In the genomic region with DNA sequence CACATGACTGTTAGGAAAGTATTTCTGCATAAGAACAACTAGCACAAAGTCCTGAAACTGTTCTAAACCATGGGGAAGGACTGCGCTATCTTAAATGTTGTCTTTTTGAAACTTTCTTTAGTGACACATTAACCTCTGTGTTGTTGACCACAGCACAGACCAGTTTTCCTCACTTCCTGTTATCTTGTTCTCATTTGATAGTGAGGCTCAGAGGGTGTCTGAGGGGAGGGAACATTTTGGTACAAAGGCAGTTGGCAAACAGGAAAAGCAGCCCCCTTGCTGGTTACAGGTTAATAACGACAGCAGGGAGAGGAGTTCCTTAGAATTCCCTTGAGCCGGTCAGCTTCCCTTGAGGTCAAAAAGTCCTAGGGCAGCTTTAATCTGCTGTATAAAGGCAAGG, we compare ENCODE assay signal across 9 cellular contexts.
DNase-seq lines count a peak whose midpoint lies in the region; ATAC-seq and TF ChIP-seq lines count a peak whose summit lies in the region.
"Had no signal": no experiment of that assay in that cellular context is flagged by ENCODE, and none has a peak within 500 bp of the region (broad histone marks: within the 10 kb centered on the region; RNA-seq: fewer than 3 reads in every experiment).

No MANE protein-coding gene starts in this region.

- no peaks in the 10 kb centered on the region for H4K20me1 ChIP-seq in MM.1S (ENCODE audit: insufficient read depth, low read length)

- no peak overlapping the region for H3K9ac ChIP-seq in MM.1S (ENCODE audit: low read length)
- H3K9ac ChIP-seq: KMS-11 had no signal

- H2AFZ ChIP-seq in MM.1S (ENCODE audit: low read length) = no peak overlapping the region

- H3K36me3 ChIP-seq in MM.1S (replicated peaks; ENCODE audit: insufficient read depth, low read length) (no peaks in the 10 kb centered on the region), right lobe of liver (no peaks in the 10 kb centered on the region), heart left ventricle (no peaks in the 10 kb centered on the region)

- H3K4me3 ChIP-seq in MM.1S (ENCODE audit: low read length) (no peak overlapping the region), right lobe of liver (peak overlapping the region in 1 of 3 donors; percentile 22), heart left ventricle (no peak overlapping the region)

- ATAC-seq in GM19043 (IDR thresholded peaks at IDR 0.05; ENCODE audit: low read depth, unreplicated experiment) (peak; percentile 99), HG02763 (IDR thresholded peaks at IDR 0.05; ENCODE audit: unreplicated experiment) (peak; percentile 98), right lobe of liver (peak; percentile 97 to 99 (median 98)), heart left ventricle (no peak)

- no peak overlapping the region for H3K4me2 ChIP-seq in MM.1S (ENCODE audit: low read depth, low read length)
- H3K4me2 ChIP-seq: KMS-11 had no signal

- H3K27me3 ChIP-seq in MM.1S (replicated peaks; ENCODE audit: insufficient read depth, low read length) (no peaks in the 10 kb centered on the region), right lobe of liver (no peaks in the 10 kb centered on the region), heart left ventricle (no peaks in the 10 kb centered on the region)

- H3K4me1 ChIP-seq in MM.1S (ENCODE audit: low read length) (0 out of 2 replicates have a peak, but pooled peaks cover 9% of the 10 kb centered on the region), right lobe of liver (peaks cover 0 to 28% (median 3%) of the 10 kb centered on the region in 4 donors), heart left ventricle (peaks cover 0 to 2% (median 0%) of the 10 kb centered on the region in 12 donors)

- H3K27ac ChIP-seq in MM.1S (ENCODE audit: low read length) (no peak overlapping the region), right lobe of liver (peak overlapping the region; percentile 47 to 82 (median 70)), heart left ventricle (no peak overlapping the region)
- H3K27ac ChIP-seq: KMS-11 had no signal

- no peaks in the 10 kb centered on the region for H3K79me2 ChIP-seq in MM.1S (ENCODE audit: low read length)

- WGBS in right lobe of liver (ENCODE audit: insufficient coverage, low coverage, low lambda C conversion rate, missing lambda C conversion rate) = 9% methylated on average over 3 of the region's 3 CpGs
- WGBS in heart left ventricle, 4 donors = 23 to 32% (median 28%) methylated on average over 3 of the region's 3 CpGs

- in situ Hi-C loops in GM13976 (cut with MboI; ENCODE audit: low sequenced_read_pairs, unreplicated experiment) = no loop called here

- intact Hi-C loops in right lobe of liver (cut with DNase I) (no loop called here), heart left ventricle (cut with DNase I) (no loop called here)

- peak; percentile 27 for DNase-seq in MM.1S
- DNase-seq in right lobe of liver = no peak
- DNase-seq in GM13976 (ENCODE audit: low spot score) = no peak
- no peak for DNase-seq in heart left ventricle
- no peak for DNase-seq in NCI-H1930 (lab: John Stamatoyannopoulos, UW)
- no peak for DNase-seq in stimulated activated CD4-positive, alpha-beta T cell treated with anti-CD3 and anti-CD28 coated beads, Interleukin-4, amount 100 ng/mL, for 1 hour

- no peaks in the 10 kb centered on the region for H3F3A ChIP-seq in MM.1S (ENCODE audit: insufficient read depth, low read length)

- H3K9me3 ChIP-seq in MM.1S (replicated peaks; ENCODE audit: insufficient read depth, low read length) (no peaks in the 10 kb centered on the region), right lobe of liver (no peaks in the 10 kb centered on the region), heart left ventricle (peaks cover 0 to 5% (median 0%) of the 10 kb centered on the region in 12 donors)

- TF ChIP-seq CTCF in MM.1S (IDR thresholded peaks at IDR 0.05; ENCODE audit: low read length) (no peak), right lobe of liver (IDR thresholded peaks at IDR 0.05) (no peak), GM13976 (IDR thresholded peaks at IDR 0.05; ENCODE audit: borderline replicate concordance, control extremely low read depth, extremely low read depth, insufficient read depth, missing control alignments) (no peak), heart left ventricle (IDR thresholded peaks at IDR 0.05) (no peak)

- TF ChIP-seq POLR2A in right lobe of liver (IDR thresholded peaks at IDR 0.05) (peak; percentile 66), heart left ventricle (IDR thresholded peaks at IDR 0.05) (no peak)

- no peaks in the 10 kb centered on the region for H3K9me2 ChIP-seq in MM.1S (replicated peaks; ENCODE audit: insufficient read depth, low read length)

Comparison
In these comparisons a context has a peak if more than half of its experiments do, and no peak if none do; other contexts are left out.
1. ATAC-seq: peak in GM19043 (single experiment), HG02763 (single experiment) and right lobe of liver (4 of 4); none in heart left ventricle (0 of 4).
2. H3K27ac ChIP-seq: peak in right lobe of liver (3 of 3); none in MM.1S (single experiment) and heart left ventricle (0 of 12).